ENCODE assay signal across 8 cellular contexts in genomic region chr20:57399587-57400261, GRCh38. TPM values are rescaled to one million over a fixed set of nuclear protein-coding genes. Genes with fewer than 3 reads are reported as not detected.
DNase-seq lines count a peak whose midpoint lies in the region; ATAC-seq and TF ChIP-seq lines count a peak whose summit lies in the region.

No MANE protein-coding gene starts in this region.

- TF ChIP-seq CTCF in GM13976 (IDR thresholded peaks at IDR 0.05; ENCODE audit: borderline replicate concordance, control extremely low read depth, extremely low read depth, insufficient read depth, missing control alignments), result no peak

- in situ Hi-C loops in GM13976 (cut with MboI; ENCODE audit: low sequenced_read_pairs, unreplicated experiment), result loop anchor here (10.0 to 25.0 kb wide), 2 partner anchors 75 to 788 kb away; no protein-coding TSS in a partner anchor

- DNase-seq in GM13976 (ENCODE audit: low spot score), result peak; percentile 86
- DNase-seq in activated CD4-positive, alpha-beta T cell treated with anti-CD3 and anti-CD28 coated beads for 48 hours, result peak; percentile 72
- DNase-seq in left ventricle myocardium superior, result peak; percentile 67
- peak; percentile 46 for DNase-seq in stimulated activated naive CD4-positive, alpha-beta T cell treated with Interleukin-2 at 50 U/mL for 16 hours (lab: John Stamatoyannopoulos, UW)
- no peak for DNase-seq in HT-29 (ENCODE audit: low spot score)
- DNase-seq in middle frontal gyrus (ENCODE audit: extremely low spot score, low spot score), result no peak

- ATAC-seq in HG02571 (IDR thresholded peaks at IDR 0.05; ENCODE audit: unreplicated experiment) (peak; percentile 40), left ventricle myocardium superior (peak; percentile 53), GM21367 (IDR thresholded peaks at IDR 0.05; ENCODE audit: unreplicated experiment) (no peak)

- intact Hi-C loops in left ventricle myocardium superior (cut with micrococcal nuclease), result no loop called here

RNA-seq across cellular contexts. Expression of gene RBM38, which starts 8.5 kb away (rescaled TPM):
- total RNA-seq in left ventricle myocardium superior, result 89.3 TPM
- 98.7 and 102 TPM in 2 replicates for total RNA-seq in HT-29 (2014; rRNA removed; shearing (Covaris generic))

RNA-seq across cellular contexts. Expression of gene RAE1, which starts 48.7 kb away (rescaled TPM):
- 15.1 TPM for total RNA-seq in left ventricle myocardium superior
- total RNA-seq in HT-29 (2014; rRNA removed; shearing (Covaris generic)), result 57.7 and 67.9 TPM in 2 replicates

Comparison
In these comparisons a context has a peak if more than half of its experiments do, and no peak if none do; other contexts are left out.
1. DNase-seq: peak in GM13976 (single experiment), activated CD4-positive, alpha-beta T cell treated with anti-CD3 and anti-CD28 coated beads for 48 hours (single experiment), left ventricle myocardium superior (single experiment) and stimulated activated naive CD4-positive, alpha-beta T cell treated with Interleukin-2 at 50 U/mL for 16 hours (single experiment); none in HT-29 (single experiment) and middle frontal gyrus (single experiment).